23 cellular contexts compared by ENCODE assay signal in the genomic region with DNA sequence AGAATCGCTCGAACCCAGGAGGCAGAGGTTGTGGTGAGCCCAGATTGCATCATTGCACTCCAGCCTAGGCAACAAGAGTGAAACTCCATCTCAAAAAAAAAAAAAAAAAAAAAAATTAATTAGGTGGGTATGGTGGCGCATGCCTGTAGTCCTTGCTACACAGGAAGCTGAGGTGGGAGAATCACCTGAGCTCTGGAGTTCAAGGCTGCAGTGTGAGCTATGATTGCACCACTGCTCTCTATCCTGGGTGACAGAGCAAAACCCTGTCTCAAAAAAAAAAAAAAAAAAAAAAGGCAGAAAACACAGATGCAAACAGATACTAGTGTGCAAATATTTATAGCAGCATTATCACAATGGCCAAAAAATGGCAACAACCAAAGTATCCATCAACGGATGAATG.
"Had no signal": no experiment of that assay in that cellular context is flagged by ENCODE, and none has a peak within 500 bp of the region (broad histone marks: within the 10 kb centered on the region; RNA-seq: fewer than 3 reads in every experiment).

No MANE protein-coding gene starts in this region.

- H3K36me3 ChIP-seq: colonic mucosa, ovary, uterus had no signal

- H3K79me2 ChIP-seq: hepatocyte had no signal

- DNase-seq: activated B cell treated with CpG ODN at 0.5 μM for 24 hours; activated CD4-positive, alpha-beta T cell treated with anti-CD3 and anti-CD28 coated beads for 36 hours; activated CD4-positive, alpha-beta T cell treated with anti-CD3 and anti-CD28 coated beads, Interleukin-2, amount 50 U/mL, for 4 hours; activated CD8-positive, alpha-beta memory T cell treated with anti-CD3 and anti-CD28 coated beads for 24 hours; activated CD8-positive, alpha-beta memory T cell treated with anti-CD3 and anti-CD28 coated beads, Interleukin-2, amount 50 U/mL, for 4 hours; activated naive CD4-positive, alpha-beta T cell treated with Interleukin-2 at 50 U/mL for 16 hours; activated naive CD8-positive, alpha-beta T cell treated with anti-CD3 and anti-CD28 coated beads, Interleukin-2, amount 10 ng/mL, durations not matched to agents 7 days and 5 days; activated T-cell treated with anti-CD3 and anti-CD28 coated beads, Interleukin-2, amount 50 U/mL, for 24 hours; amniotic stem cell; colonic mucosa; endodermal cell; foreskin fibroblast; immature natural killer cell; left ventricle myocardium superior; mammary epithelial cell; midbrain; natural killer cell; ovary; stimulated activated CD4-positive, alpha-beta T cell treated with anti-CD3 and anti-CD28 coated beads, Interleukin-4, amount 100 ng/mL, for 1 hour; stimulated activated naive CD4-positive, alpha-beta T cell; T1000; uterus had no signal

- H3K4me3 ChIP-seq: colonic mucosa, hepatocyte, ovary, uterus had no signal

- H3K27me3 ChIP-seq: colonic mucosa, hepatocyte, ovary, uterus had no signal

- H3K9me3 ChIP-seq: colonic mucosa, ovary, uterus had no signal

- ATAC-seq: activated CD4-positive, alpha-beta T cell treated with anti-CD3 and anti-CD28 coated beads for 36 hours; left ventricle myocardium superior; natural killer cell had no signal

- H3K4me1 ChIP-seq: colonic mucosa had no signal

- H3K27ac ChIP-seq: hepatocyte had no signal

- H2AFZ ChIP-seq: hepatocyte had no signal

- H3K4me2 ChIP-seq: hepatocyte had no signal
